ENCODE assay signal across 18 cellular contexts in the genomic region with DNA sequence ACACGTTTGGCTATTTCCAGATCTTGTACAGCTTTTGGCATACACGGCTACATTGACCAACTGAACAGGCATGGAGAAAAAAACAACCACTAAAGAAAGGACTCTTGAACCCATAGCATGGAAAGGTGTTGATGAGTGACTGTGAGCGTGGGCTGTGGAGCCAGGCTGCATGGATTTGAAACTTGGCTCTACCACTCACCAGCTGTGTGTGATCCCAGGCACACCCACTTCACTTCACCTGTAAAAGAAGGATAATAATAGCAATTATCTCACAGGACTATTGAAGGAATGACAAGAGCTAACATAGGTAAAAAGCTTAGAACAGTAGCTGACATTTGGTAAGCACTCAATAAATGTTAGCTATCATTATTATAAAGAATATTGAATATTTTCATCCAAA.
DNase-seq lines count a peak whose midpoint lies in the region; ATAC-seq and TF ChIP-seq lines count a peak whose summit lies in the region.
"Had no signal": no experiment of that assay in that cellular context is flagged by ENCODE, and none has a peak within 500 bp of the region (broad histone marks: within the 10 kb centered on the region; RNA-seq: fewer than 3 reads in every experiment).

No MANE protein-coding gene starts in this region.

- no peak for ATAC-seq in GM21526 (IDR thresholded peaks at IDR 0.05; ENCODE audit: low FRiP score, unreplicated experiment)
- ATAC-seq: Panc1 had no signal

- no peaks in the 10 kb centered on the region for H3K4me1 Mint-ChIP-seq in neural progenitor cell
- H3K4me1 Mint-ChIP-seq: IgD-negative memory B cell had no signal

- H3K9ac ChIP-seq in neural progenitor cell, result no peak overlapping the region
- H3K9ac ChIP-seq: KMS-11 had no signal

- no peaks in the 10 kb centered on the region for H3K27me3 ChIP-seq in neural progenitor cell

- no peak overlapping the region for H2AFZ ChIP-seq in neural progenitor cell (replicated peaks)

- no peaks in the 10 kb centered on the region for H3K79me2 ChIP-seq in neural progenitor cell (ENCODE audit: low read depth)

- H3F3A ChIP-seq in neural progenitor cell (ENCODE audit: low read depth), result no peaks in the 10 kb centered on the region

- H3K27ac Mint-ChIP-seq in neural progenitor cell, result no peak overlapping the region
- H3K27ac Mint-ChIP-seq: IgD-negative memory B cell had no signal

- H3K4me2 ChIP-seq in neural progenitor cell, result no peak overlapping the region
- H3K4me2 ChIP-seq: KMS-11 had no signal

- peak; percentile 1 for TF ChIP-seq CTCF in neural progenitor cell (IDR thresholded peaks at IDR 0.05)

- H4K20me1 ChIP-seq in neural progenitor cell (ENCODE audit: low read depth), result no peaks in the 10 kb centered on the region

- H3K4me1 ChIP-seq in neural progenitor cell, result no peaks in the 10 kb centered on the region

- no peaks in the 10 kb centered on the region for H3K36me3 Mint-ChIP-seq in neural progenitor cell
- H3K36me3 Mint-ChIP-seq: IgD-negative memory B cell had no signal

- no peak overlapping the region for H3K4me3 Mint-ChIP-seq in neural progenitor cell
- H3K4me3 Mint-ChIP-seq: IgD-negative memory B cell had no signal

- no peaks in the 10 kb centered on the region for H3K36me3 ChIP-seq in neural progenitor cell

- no peaks in the 10 kb centered on the region for H3K9me3 ChIP-seq in neural progenitor cell (ENCODE audit: low read depth)

- H3K27ac ChIP-seq in neural progenitor cell, result no peak overlapping the region
- H3K27ac ChIP-seq: HL-60, KMS-11 had no signal

- H3K4me3 ChIP-seq in neural progenitor cell, result no peak overlapping the region

- H3K9me3 Mint-ChIP-seq in neural progenitor cell, result no peaks in the 10 kb centered on the region
- H3K9me3 Mint-ChIP-seq: IgD-negative memory B cell had no signal

- DNase-seq in NCI-H1105 (lab: John Stamatoyannopoulos, UW) (peak; percentile 26), NCI-H2081 treated with DMSO at 0.1 percent for 48 hours (lab: John Stamatoyannopoulos, UW) (peak; percentile 16), NCI-H748 (lab: John Stamatoyannopoulos, UW; ENCODE audit: unreplicated experiment) (peak; percentile 84), neural progenitor cell (ENCODE audit: low spot score) (no peak), Kasumi-1 (lab: John Stamatoyannopoulos, UW) (no peak), NCI-H82 (lab: John Stamatoyannopoulos, UW) (no peak)
- DNase-seq: Calu3, DMS79 treated with DMSO at 0.1 percent for 48 hours, GF-D8, NCI-H1048, NCI-H1694, NCI-H526 treated with DMSO at 0.1 percent for 48 hours, SHP77 treated with DMSO at 0.1 percent for 48 hours had no signal

- peaks cover 2% of the 10 kb centered on the region for H3K27me3 Mint-ChIP-seq in neural progenitor cell (ENCODE audit: insufficient read depth, low read depth)

Comparison
In these comparisons a context has a peak if more than half of its experiments do, and no peak if none do; other contexts are left out.
1. DNase-seq: peak in NCI-H1105 (single experiment), NCI-H2081 treated with DMSO at 0.1 percent for 48 hours (single experiment) and NCI-H748 (single experiment); none in neural progenitor cell (single experiment), Kasumi-1 (0 of 2) and NCI-H82 (single experiment).